ENCODE assay signal across 33 cellular contexts in genomic region chr4:107253090-107253489, GRCh38.
"Had no signal": no experiment of that assay in that cellular context is flagged by ENCODE, and none has a peak within 500 bp of the region (broad histone marks: within the 10 kb centered on the region; RNA-seq: fewer than 3 reads in every experiment).

No MANE protein-coding gene starts in this region.

- H3K4me3 ChIP-seq: body of pancreas, esophagus muscularis mucosa, gastrocnemius medialis had no signal

- H3K27me3 Mint-ChIP-seq: activated CD4-positive, alpha-beta memory T cell treated with anti-CD3 and anti-CD28 coated beads for 36 hours; activated CD4-positive, alpha-beta T cell treated with anti-CD3 and anti-CD28 coated beads, Interleukin-2, amount 10 ng/mL, durations not matched to agents 24 days and 14 days; activated CD8-positive, alpha-beta memory T cell treated with anti-CD3 and anti-CD28 coated beads, Interleukin-2, amount 10 ng/mL, durations not matched to agents 7 days and 5 days; activated naive CD8-positive, alpha-beta T cell treated with anti-CD3 and anti-CD28 coated beads, Interleukin-2, amount 10 ng/mL, durations not matched to agents 7 days and 5 days; effector memory CD8-positive, alpha-beta T cell had no signal

- H3K36me3 Mint-ChIP-seq: activated CD4-positive, alpha-beta memory T cell treated with anti-CD3 and anti-CD28 coated beads for 36 hours; activated CD8-positive, alpha-beta memory T cell treated with anti-CD3 and anti-CD28 coated beads, Interleukin-2, amount 10 ng/mL, durations not matched to agents 7 days and 5 days; activated naive CD4-positive, alpha-beta T cell treated with anti-CD3 and anti-CD28 coated beads, Interleukin-2, amount 50 U/mL, for 24 hours; activated naive CD8-positive, alpha-beta T cell treated with anti-CD3 and anti-CD28 coated beads, Interleukin-2, amount 10 ng/mL, durations not matched to agents 7 days and 5 days had no signal

- H3K9me3 ChIP-seq: body of pancreas, esophagus muscularis mucosa, gastrocnemius medialis had no signal

- H3K4me3 Mint-ChIP-seq: activated CD4-positive, alpha-beta memory T cell treated with anti-CD3 and anti-CD28 coated beads for 36 hours; activated CD4-positive, alpha-beta T cell treated with anti-CD3 and anti-CD28 coated beads for 36 hours; activated CD4-positive, alpha-beta T cell treated with anti-CD3 and anti-CD28 coated beads, Interleukin-2, amount 10 ng/mL, durations not matched to agents 24 days and 14 days; activated CD8-positive, alpha-beta memory T cell treated with anti-CD3 and anti-CD28 coated beads, Interleukin-2, amount 10 ng/mL, durations not matched to agents 7 days and 5 days; activated CD8-positive, alpha-beta T cell treated with anti-CD3 and anti-CD28 coated beads, Interleukin-2, amount 10 ng/mL, durations not matched to agents 7 days and 5 days; activated naive CD4-positive, alpha-beta T cell treated with anti-CD3 and anti-CD28 coated beads for 36 hours; activated naive CD4-positive, alpha-beta T cell treated with anti-CD3 and anti-CD28 coated beads, Interleukin-2, amount 50 U/mL, for 24 hours; activated naive CD8-positive, alpha-beta T cell treated with anti-CD3 and anti-CD28 coated beads, Interleukin-2, amount 10 ng/mL, durations not matched to agents 7 days and 5 days; activated T-helper 1 cell treated with anti-CD3 and anti-CD28 coated beads, Interleukin-12 subunit alpha, Interleukin-12 subunit beta, Interleukin-2, Interleukin-4 antibody, amounts not matched to agents 30 ng/mL and 10 ng/mL and 1 ng/mL, durations not matched to agents 14 hours and 24 hours and 36 hours; effector memory CD8-positive, alpha-beta T cell; T-helper 17 cell; T-helper 2 cell treated with Interferon-gamma antibody and Interleukin-4, amounts not matched to agents 5 μg/mL and 100 μg/mL, for 36 hours had no signal

- H3K27ac ChIP-seq: body of pancreas, esophagus muscularis mucosa, foreskin keratinocyte, gastrocnemius medialis had no signal

- H3K4me1 ChIP-seq: body of pancreas, esophagus muscularis mucosa had no signal

- H3K9me3 Mint-ChIP-seq: activated CD4-positive, alpha-beta memory T cell treated with anti-CD3 and anti-CD28 coated beads for 36 hours; activated CD4-positive, alpha-beta T cell treated with anti-CD3 and anti-CD28 coated beads, Interleukin-2, amount 10 ng/mL, durations not matched to agents 24 days and 14 days; activated naive CD4-positive, alpha-beta T cell treated with anti-CD3 and anti-CD28 coated beads for 36 hours; activated naive CD4-positive, alpha-beta T cell treated with anti-CD3 and anti-CD28 coated beads, Interleukin-2, amount 50 U/mL, for 24 hours; activated naive CD8-positive, alpha-beta T cell treated with anti-CD3 and anti-CD28 coated beads, Interleukin-2, amount 10 ng/mL, durations not matched to agents 7 days and 5 days; activated T-helper 1 cell treated with anti-CD3 and anti-CD28 coated beads, Interleukin-12 subunit alpha, Interleukin-12 subunit beta, Interleukin-2, Interleukin-4 antibody, amounts not matched to agents 30 ng/mL and 10 ng/mL and 1 ng/mL, durations not matched to agents 14 hours and 24 hours and 36 hours; activated T-helper 2 cell treated with anti-CD3 and anti-CD28 coated beads, Interferon-gamma antibody, Interleukin-2, Interleukin-4, amounts not matched to agents 10 μg/mL and 5 μg/mL and 100 μg/mL, durations not matched to agents 14 hours and 24 hours and 36 hours; T-helper 2 cell treated with Interferon-gamma antibody and Interleukin-4, amounts not matched to agents 5 μg/mL and 100 μg/mL, for 36 hours had no signal

- DNase-seq: activated CD4-positive, alpha-beta memory T cell treated with anti-CD3 and anti-CD28 coated beads for 36 hours; activated CD4-positive, alpha-beta T cell treated with anti-CD3 and anti-CD28 coated beads for 36 hours; activated CD4-positive, alpha-beta T cell treated with anti-CD3 and anti-CD28 coated beads, Interleukin-2, amount 10 ng/mL, durations not matched to agents 24 days and 14 days; activated CD4-positive, CD25-positive, alpha-beta regulatory T cell; activated CD4-positive, CD25-positive, alpha-beta regulatory T cell treated with anti-CD3 and anti-CD28 coated beads, Interleukin-2, amount 50 U/mL, for 72 hours; activated CD8-positive, alpha-beta memory T cell treated with anti-CD3 and anti-CD28 coated beads, Interleukin-2, amount 10 ng/mL, durations not matched to agents 7 days and 5 days; activated CD8-positive, alpha-beta memory T cell treated with anti-CD3 and anti-CD28 coated beads, Interleukin-2, amount 50 U/mL, for 4 hours; activated CD8-positive, alpha-beta T cell treated with anti-CD3 and anti-CD28 coated beads, Interleukin-2, amount 10 ng/mL, durations not matched to agents 7 days and 5 days; activated effector memory CD4-positive, alpha-beta T cell treated with anti-CD3 and anti-CD28 coated beads, Interleukin-2, amount 50 U/mL, for 16 hours; activated naive CD4-positive, alpha-beta T cell treated with anti-CD3 and anti-CD28 coated beads for 36 hours; activated naive CD8-positive, alpha-beta T cell treated with anti-CD3 and anti-CD28 coated beads, Interleukin-2, amount 10 ng/mL, durations not matched to agents 7 days and 5 days; activated T-cell treated with anti-CD3 and anti-CD28 coated beads, Interleukin-2, amount 50 U/mL, for 1 hour; activated T-cell treated with anti-CD3 and anti-CD28 coated beads, Interleukin-2, amount 50 U/mL, for 48 hours; amniotic stem cell; anterior cingulate cortex; body of pancreas; caudate nucleus; cortex of kidney; dermis blood vessel endothelial cell; effector CD4-positive, alpha-beta T cell; effector memory CD8-positive, alpha-beta T cell; erythroblast; foreskin keratinocyte; gastrocnemius medialis; glutamatergic neuron; T-helper 1 cell; T-helper 17 cell; T1000 had no signal

- H3K27ac Mint-ChIP-seq: activated CD4-positive, alpha-beta memory T cell treated with anti-CD3 and anti-CD28 coated beads for 36 hours; activated CD4-positive, alpha-beta T cell treated with anti-CD3 and anti-CD28 coated beads for 36 hours; activated CD4-positive, alpha-beta T cell treated with anti-CD3 and anti-CD28 coated beads, Interleukin-2, amount 10 ng/mL, durations not matched to agents 24 days and 14 days; activated CD8-positive, alpha-beta memory T cell treated with anti-CD3 and anti-CD28 coated beads, Interleukin-2, amount 10 ng/mL, durations not matched to agents 7 days and 5 days; activated CD8-positive, alpha-beta T cell treated with anti-CD3 and anti-CD28 coated beads, Interleukin-2, amount 10 ng/mL, durations not matched to agents 7 days and 5 days; activated naive CD4-positive, alpha-beta T cell treated with anti-CD3 and anti-CD28 coated beads for 36 hours; activated naive CD4-positive, alpha-beta T cell treated with anti-CD3 and anti-CD28 coated beads, Interleukin-2, amount 50 U/mL, for 24 hours; activated naive CD8-positive, alpha-beta T cell treated with anti-CD3 and anti-CD28 coated beads, Interleukin-2, amount 10 ng/mL, durations not matched to agents 7 days and 5 days; activated T-helper 1 cell treated with anti-CD3 and anti-CD28 coated beads, Interleukin-12 subunit alpha, Interleukin-12 subunit beta, Interleukin-2, Interleukin-4 antibody, amounts not matched to agents 30 ng/mL and 10 ng/mL and 1 ng/mL, durations not matched to agents 14 hours and 24 hours and 36 hours; activated T-helper 2 cell treated with anti-CD3 and anti-CD28 coated beads, Interferon-gamma antibody, Interleukin-2, Interleukin-4, amounts not matched to agents 10 μg/mL and 5 μg/mL and 100 μg/mL, durations not matched to agents 14 hours and 24 hours and 36 hours; effector memory CD8-positive, alpha-beta T cell; T-helper 17 cell; T-helper 2 cell treated with Interferon-gamma antibody and Interleukin-4, amounts not matched to agents 5 μg/mL and 100 μg/mL, for 36 hours had no signal

- H3K27me3 ChIP-seq: body of pancreas, esophagus muscularis mucosa, foreskin keratinocyte, gastrocnemius medialis had no signal

- H3K4me1 Mint-ChIP-seq: activated CD4-positive, alpha-beta T cell treated with anti-CD3 and anti-CD28 coated beads for 36 hours; activated CD4-positive, alpha-beta T cell treated with anti-CD3 and anti-CD28 coated beads, Interleukin-2, amount 10 ng/mL, durations not matched to agents 24 days and 14 days; activated CD8-positive, alpha-beta memory T cell treated with anti-CD3 and anti-CD28 coated beads, Interleukin-2, amount 10 ng/mL, durations not matched to agents 7 days and 5 days; activated naive CD4-positive, alpha-beta T cell treated with anti-CD3 and anti-CD28 coated beads, Interleukin-2, amount 50 U/mL, for 24 hours; activated naive CD8-positive, alpha-beta T cell treated with anti-CD3 and anti-CD28 coated beads, Interleukin-2, amount 10 ng/mL, durations not matched to agents 7 days and 5 days; T-helper 17 cell had no signal

- ATAC-seq: activated CD4-positive, alpha-beta T cell treated with anti-CD3 and anti-CD28 coated beads for 36 hours; activated CD8-positive, alpha-beta memory T cell treated with anti-CD3 and anti-CD28 coated beads, Interleukin-2, amount 10 ng/mL, durations not matched to agents 7 days and 5 days; activated CD8-positive, alpha-beta T cell treated with anti-CD3 and anti-CD28 coated beads, Interleukin-2, amount 10 ng/mL, durations not matched to agents 7 days and 5 days; body of pancreas; effector memory CD8-positive, alpha-beta T cell; foreskin keratinocyte; gastrocnemius medialis; T-helper 17 cell had no signal

- H3K36me3 ChIP-seq: esophagus muscularis mucosa, gastrocnemius medialis had no signal
